1 cellular context compared by ENCODE assay signal in genomic region chr9:35490155-35490909, GRCh38.
TF ChIP-seq lines count a peak whose summit lies in the region.

No MANE protein-coding gene starts in this region.

TF ChIP-seq in HepG2, 621 proteins besides CTCF, POLR2A, EP300 and RAD21 (continued from another document and continues in another):
- TF ChIP-seq ZNF687 (CRISPR knock-in tag; IDR thresholded peaks at IDR 0.05) = peak; percentile 58
- TF ChIP-seq UBTF (CRISPR knock-in tag; IDR thresholded peaks at IDR 0.05) = 0 out of 2 replicates have a peak, but pooled peaks have one; percentile 36
- TF ChIP-seq ZNF512 (CRISPR knock-in tag; IDR thresholded peaks at IDR 0.05) = peak; percentile 26; the same call in 1 of the 2 replicates
- TF ChIP-seq HNF4G (IDR thresholded peaks at IDR 0.05; ENCODE audit: borderline replicate concordance, low read depth, low read length) = no peak
- TF ChIP-seq HNF4G (CRISPR knock-in tag; IDR thresholded peaks at IDR 0.05; ENCODE audit: borderline replicate concordance, low read depth) = 0 out of 2 replicates have a peak, but pooled peaks have one; percentile 17
- no peak for TF ChIP-seq ZNF232 (CRISPR knock-in tag; IDR thresholded peaks at IDR 0.05; ENCODE audit: borderline replicate concordance)
- peak; percentile 25; the same call in 1 of the 2 replicates for TF ChIP-seq CCDC6 (CRISPR knock-in tag; IDR thresholded peaks at IDR 0.05)
- no peak for TF ChIP-seq HES4 (CRISPR knock-in tag; IDR thresholded peaks at IDR 0.05; ENCODE audit: borderline replicate concordance)
- TF ChIP-seq PCBP1 (IDR thresholded peaks at IDR 0.05; ENCODE audit: borderline replicate concordance, low read depth, low read length) = 0 out of 2 replicates have a peak, but pooled peaks have one; percentile 26
- TF ChIP-seq THAP8 (CRISPR knock-in tag; IDR thresholded peaks at IDR 0.05; ENCODE audit: borderline replicate concordance) = peak; percentile 76; the same call in 1 of the 2 replicates
- 0 out of 2 replicates have a peak, but pooled peaks have one; percentile 14 for TF ChIP-seq NR0B2 (CRISPR knock-in tag; IDR thresholded peaks at IDR 0.05)
- peak; percentile 12; the same call in 1 of the 2 replicates for TF ChIP-seq ARID4A (CRISPR knock-in tag; IDR thresholded peaks at IDR 0.05; ENCODE audit: borderline replicate concordance)
- TF ChIP-seq PCBP2 (optimal IDR thresholded peaks at IDR 0.05; ENCODE audit: low read depth, low read length, poor library complexity, severe bottlenecking) = no peak
- no peak for TF ChIP-seq CHCHD3 (CRISPR knock-in tag; IDR thresholded peaks at IDR 0.05)
- peak; percentile 22 for TF ChIP-seq NR2F6 (IDR thresholded peaks at IDR 0.05)
- peak; percentile 34 for TF ChIP-seq NR2F6 (CRISPR knock-in tag; IDR thresholded peaks at IDR 0.05)
- TF ChIP-seq ZNF678 (CRISPR knock-in tag; IDR thresholded peaks at IDR 0.05) = peak; percentile 9; the same call in 1 of the 2 replicates
- TF ChIP-seq NFRKB (IDR thresholded peaks at IDR 0.05) = no peak
- no peak for TF ChIP-seq XRCC5 (optimal IDR thresholded peaks at IDR 0.05; ENCODE audit: low read length)
- 0 out of 2 replicates have a peak, but pooled peaks have one; percentile 12 for TF ChIP-seq ZNF646 (CRISPR knock-in tag; IDR thresholded peaks at IDR 0.05)
- TF ChIP-seq AGO1 (IDR thresholded peaks at IDR 0.05; ENCODE audit: low read depth, low read length, poor library complexity, severe bottlenecking) = peak; percentile 39
- TF ChIP-seq NR1H2 (CRISPR knock-in tag; IDR thresholded peaks at IDR 0.05; ENCODE audit: borderline replicate concordance, low read depth) = no peak
- no peak for TF ChIP-seq NFIC (IDR thresholded peaks at IDR 0.05; ENCODE audit: low read length)
- TF ChIP-seq ZBTB10 (CRISPR knock-in tag; IDR thresholded peaks at IDR 0.05; ENCODE audit: borderline replicate concordance) = peak; percentile 48; the same call in 1 of the 2 replicates
- TF ChIP-seq CREB3 (CRISPR knock-in tag; IDR thresholded peaks at IDR 0.05) = 0 out of 2 replicates have a peak, but pooled peaks have one; percentile 53
- 0 out of 2 replicates have a peak, but pooled peaks have one; percentile 15 for TF ChIP-seq ZNF776 (CRISPR knock-in tag; IDR thresholded peaks at IDR 0.05)
- peak; percentile 21; the same call in 1 of the 2 replicates for TF ChIP-seq ZSCAN29 (CRISPR knock-in tag; conservative IDR thresholded peaks at IDR 0.05)
- no peak for TF ChIP-seq RBFOX2 (IDR thresholded peaks at IDR 0.05; ENCODE audit: low read depth, low read length)
